In genomic region chr2:206445948-206446347, GRCh38 we compare ENCODE assay signal across 29 cellular contexts. TPM values are rescaled to one million over a fixed set of nuclear protein-coding genes. Genes with fewer than 3 reads are reported as not detected.
"Had no signal": no experiment of that assay in that cellular context is flagged by ENCODE, and none has a peak within 500 bp of the region (broad histone marks: within the 10 kb centered on the region; RNA-seq: fewer than 3 reads in every experiment).

No MANE protein-coding gene starts in this region.

- H3K4me3 Mint-ChIP-seq: activated CD4-positive, alpha-beta memory T cell treated with anti-CD3 and anti-CD28 coated beads for 36 hours; activated CD4-positive, alpha-beta T cell treated with anti-CD3 and anti-CD28 coated beads, Interleukin-2, amount 10 ng/mL, durations not matched to agents 24 days and 14 days; activated naive CD4-positive, alpha-beta T cell treated with anti-CD3 and anti-CD28 coated beads, Interleukin-2, amount 10 ng/mL, durations not matched to agents 7 days and 5 days; activated naive CD8-positive, alpha-beta T cell treated with anti-CD3 and anti-CD28 coated beads, Interleukin-2, amount 10 ng/mL, durations not matched to agents 7 days and 5 days; activated T-helper 1 cell treated with anti-CD3 and anti-CD28 coated beads, Interleukin-12 subunit alpha, Interleukin-12 subunit beta, Interleukin-2, Interleukin-4 antibody, amounts not matched to agents 30 ng/mL and 10 ng/mL and 1 ng/mL, durations not matched to agents 14 hours and 24 hours and 36 hours; dendritic cell treated with granulocyte-macrophage colony-stimulating factor and Interleukin-4, amounts not matched to agents 40 ng/mL and 50 ng/mL, for 4 days; natural killer cell treated with Interleukin-12 subunit alpha and Interleukin-12 subunit beta and Interleukin-15 and Interleukin-18, amount 100 ng/mL, for 72 hours had no signal

- H3K27ac Mint-ChIP-seq: activated CD4-positive, alpha-beta memory T cell treated with anti-CD3 and anti-CD28 coated beads for 36 hours; activated CD4-positive, alpha-beta T cell treated with anti-CD3 and anti-CD28 coated beads, Interleukin-2, amount 10 ng/mL, durations not matched to agents 24 days and 14 days; activated naive CD4-positive, alpha-beta T cell treated with anti-CD3 and anti-CD28 coated beads, Interleukin-2, amount 10 ng/mL, durations not matched to agents 7 days and 5 days; activated naive CD8-positive, alpha-beta T cell treated with anti-CD3 and anti-CD28 coated beads, Interleukin-2, amount 10 ng/mL, durations not matched to agents 7 days and 5 days; activated T-helper 1 cell treated with anti-CD3 and anti-CD28 coated beads, Interleukin-12 subunit alpha, Interleukin-12 subunit beta, Interleukin-2, Interleukin-4 antibody, amounts not matched to agents 30 ng/mL and 10 ng/mL and 1 ng/mL, durations not matched to agents 14 hours and 24 hours and 36 hours; dendritic cell treated with granulocyte-macrophage colony-stimulating factor and Interleukin-4, amounts not matched to agents 40 ng/mL and 50 ng/mL, for 4 days; natural killer cell treated with Interleukin-12 subunit alpha and Interleukin-12 subunit beta and Interleukin-15 and Interleukin-18, amount 100 ng/mL, for 72 hours had no signal

- DNase-seq: activated CD4-positive, alpha-beta memory T cell treated with anti-CD3 and anti-CD28 coated beads for 36 hours; activated CD4-positive, alpha-beta T cell treated with anti-CD3 and anti-CD28 coated beads, Interleukin-2, amount 10 ng/mL, durations not matched to agents 24 days and 14 days; activated CD4-positive, CD25-positive, alpha-beta regulatory T cell treated with anti-CD3 and anti-CD28 coated beads, Interleukin-2, amount 50 U/mL, for 72 hours; activated CD8-positive, alpha-beta memory T cell treated with anti-CD3 and anti-CD28 coated beads, Interleukin-2, amount 50 U/mL, for 4 hours; activated effector memory CD4-positive, alpha-beta T cell treated with anti-CD3 and anti-CD28 coated beads, Interleukin-2, amount 50 U/mL, for 16 hours; activated naive CD4-positive, alpha-beta T cell treated with anti-CD3 and anti-CD28 coated beads, Interleukin-2, amount 10 ng/mL, durations not matched to agents 7 days and 5 days; activated naive CD8-positive, alpha-beta T cell treated with anti-CD3 and anti-CD28 coated beads, Interleukin-2, amount 10 ng/mL, durations not matched to agents 7 days and 5 days; activated T-cell treated with anti-CD3 and anti-CD28 coated beads, Interleukin-2, amount 50 U/mL, for 1 hour; brain microvascular endothelial cell; central memory CD4-positive, alpha-beta T cell; effector CD4-positive, alpha-beta T cell; foreskin keratinocyte; heart right ventricle; left ventricle myocardium superior; mucosa of descending colon; ovary; psoas muscle; stimulated activated CD4-positive, alpha-beta T cell treated with anti-CD3 and anti-CD28 coated beads, Interleukin-15, amount 100 ng/mL, for 24 hours; stimulated activated naive CD4-positive, alpha-beta T cell; T-helper 2 cell; tibial artery had no signal

- H3K4me2 ChIP-seq: smooth muscle cell had no signal

- ATAC-seq: foreskin keratinocyte; heart right ventricle; left ventricle myocardium superior; mucosa of descending colon; natural killer cell treated with Interleukin-12 subunit alpha and Interleukin-12 subunit beta and Interleukin-15 and Interleukin-18, amount 100 ng/mL, for 72 hours; psoas muscle had no signal

- H3K36me3 Mint-ChIP-seq: activated CD4-positive, alpha-beta memory T cell treated with anti-CD3 and anti-CD28 coated beads for 36 hours; activated naive CD4-positive, alpha-beta T cell treated with anti-CD3 and anti-CD28 coated beads, Interleukin-2, amount 10 ng/mL, durations not matched to agents 7 days and 5 days; activated naive CD8-positive, alpha-beta T cell treated with anti-CD3 and anti-CD28 coated beads, Interleukin-2, amount 10 ng/mL, durations not matched to agents 7 days and 5 days had no signal

- H3K36me3 ChIP-seq: ascending aorta, brain microvascular endothelial cell, esophagus muscularis mucosa, heart right ventricle, ovary, right atrium auricular region, suprapubic skin, tibial artery had no signal

- H3K27me3 ChIP-seq: ascending aorta, ovary, right atrium auricular region had no signal

- H3K4me3 ChIP-seq: ascending aorta, esophagus muscularis mucosa, mucosa of descending colon, ovary, psoas muscle, right atrium auricular region, smooth muscle cell, suprapubic skin, tibial artery had no signal

- H3K4me1 ChIP-seq: foreskin keratinocyte had no signal

- H3K9me3 Mint-ChIP-seq: activated CD4-positive, alpha-beta memory T cell treated with anti-CD3 and anti-CD28 coated beads for 36 hours; activated CD4-positive, alpha-beta T cell treated with anti-CD3 and anti-CD28 coated beads, Interleukin-2, amount 10 ng/mL, durations not matched to agents 24 days and 14 days; activated naive CD4-positive, alpha-beta T cell treated with anti-CD3 and anti-CD28 coated beads, Interleukin-2, amount 10 ng/mL, durations not matched to agents 7 days and 5 days; activated naive CD8-positive, alpha-beta T cell treated with anti-CD3 and anti-CD28 coated beads, Interleukin-2, amount 10 ng/mL, durations not matched to agents 7 days and 5 days; activated T-helper 1 cell treated with anti-CD3 and anti-CD28 coated beads, Interleukin-12 subunit alpha, Interleukin-12 subunit beta, Interleukin-2, Interleukin-4 antibody, amounts not matched to agents 30 ng/mL and 10 ng/mL and 1 ng/mL, durations not matched to agents 14 hours and 24 hours and 36 hours; dendritic cell treated with granulocyte-macrophage colony-stimulating factor and Interleukin-4, amounts not matched to agents 40 ng/mL and 50 ng/mL, for 4 days had no signal

- H3K9me3 ChIP-seq: ascending aorta, esophagus muscularis mucosa, heart right ventricle, mucosa of descending colon, ovary, psoas muscle, right atrium auricular region, suprapubic skin, tibial artery had no signal

- H3K27ac ChIP-seq: ascending aorta, brain microvascular endothelial cell, esophagus muscularis mucosa, foreskin keratinocyte, ovary, psoas muscle, suprapubic skin, tibial artery had no signal

RNA-seq across cellular contexts. Expression of gene ADAM23, which starts 2.6 kb away (rescaled TPM):
- total RNA-seq: natural killer cell treated with Interleukin-12 subunit alpha and Interleukin-12 subunit beta and Interleukin-15 and Interleukin-18, amount 100 ng/mL, for 72 hours had no signal
